ENCODE assay signal across 11 cellular contexts in the genomic region with DNA sequence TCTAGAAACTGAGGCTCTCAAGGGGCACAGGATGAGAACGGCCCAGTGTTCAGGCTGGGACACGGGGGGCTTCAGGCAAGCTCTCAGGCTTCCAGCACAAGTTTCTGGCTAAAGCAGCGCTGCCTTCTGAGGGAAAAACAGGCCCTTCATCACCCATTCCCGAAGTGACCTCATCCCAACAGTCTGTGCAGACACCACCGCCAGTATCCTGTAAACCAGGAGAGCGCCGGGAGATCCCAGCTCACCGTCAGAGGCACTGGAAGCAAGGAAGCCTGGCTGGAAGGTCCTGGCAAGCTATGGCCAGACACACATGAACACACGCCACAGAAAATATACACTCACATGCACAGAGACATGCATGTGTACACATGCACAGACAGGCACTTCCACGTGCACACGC. TPM values are rescaled to one million over a fixed set of nuclear protein-coding genes. Genes with fewer than 3 reads are reported as not detected.
A peak's percentile ranks its signal among the peaks of the same experiment; 100 is the strongest.
DNase-seq lines count a peak whose midpoint lies in the region; ATAC-seq, FAIRE-seq and TF ChIP-seq lines count a peak whose summit lies in the region.
"Had no signal": no experiment of that assay in that cellular context is flagged by ENCODE, and none has a peak within 500 bp of the region (broad histone marks: within the 10 kb centered on the region; RNA-seq: fewer than 3 reads in every experiment).

No MANE protein-coding gene starts in this region.

- CTCF ChIA-PET in K562 (lab: Yijun Ruan, JAX; ENCODE audit: low intra/inter-chr PET ratio), result no interaction called here

- H3K4me2 ChIP-seq in K562 (ENCODE audit: insufficient read depth, low read length), result peak overlapping the region; percentile 33; the same call in 1 of the 2 replicates

- TF ChIP-seq EP300 in K562 (IDR thresholded peaks at IDR 0.05; ENCODE audit: low read length), result no peak
- no peak for TF ChIP-seq EP300 in transverse colon (IDR thresholded peaks at IDR 0.05; ENCODE audit: low read depth)

- ATAC-seq in left ventricle myocardium superior (no peak), K562 (no peak), lung (ENCODE audit: insufficient read depth, low FRiP score) (no peak)
- ATAC-seq: foreskin keratinocyte had no signal

- intact Hi-C loops in left ventricle myocardium inferior (cut with micrococcal nuclease), result no loop called here
- intact Hi-C loops in left ventricle myocardium superior (cut with micrococcal nuclease), result no loop called here
- intact Hi-C loops in K562 (cut with micrococcal nuclease), result no loop called here
- intact Hi-C loops in transverse colon (cut with DNase I; ENCODE audit: low total_unique reads), result no loop called here

- no peak for FAIRE-seq in K562 (lab: Jason Lieb, UNC)
- FAIRE-seq: bronchial epithelial cell had no signal

- H2AFZ ChIP-seq in K562 (ENCODE audit: low read depth, low read length), result no peak overlapping the region

- no peaks in the 10 kb centered on the region for H3K9me1 ChIP-seq in K562 (ENCODE audit: control insufficient read depth, insufficient read depth, low read length)

- H3K9ac ChIP-seq in K562 (ENCODE audit: insufficient read depth in 1 of 2, low read depth in 2 of 2, low read length in 2 of 2), result no peak overlapping the region; a peak in 1 of 4 replicates

- peaks cover 15% of the 10 kb centered on the region; the same call in 1 of the 2 replicates for H4K20me1 ChIP-seq in K562 (replicated peaks; ENCODE audit: control insufficient read depth, insufficient read depth, low read length)

- H3K27me3 ChIP-seq in left ventricle myocardium inferior (ENCODE audit: low read depth) (no peaks in the 10 kb centered on the region), K562 (ENCODE audit: control insufficient read depth in 2 of 2, insufficient read depth in 2 of 2, low read length in 2 of 2) (peaks cover 6 to 26% of the 10 kb centered on the region in 2 experiments; a peak in 4 of 5 replicates), lung (ENCODE audit: control insufficient read depth, insufficient read depth) (no peaks in the 10 kb centered on the region), transverse colon (no peaks in the 10 kb centered on the region)

- 50% methylated on average over 11 of the region's 11 CpGs for WGBS in K562 (ENCODE audit: insufficient coverage, low coverage, missing lambda C conversion rate)
- 72% methylated on average over 11 of the region's 11 CpGs for WGBS in lung, 2 donors
- WGBS in transverse colon (ENCODE audit: low coverage in 1 of 2), 2 donors, result 57 to 80% methylated on average over 1 to 11 of the region's 11 CpGs

- peak overlapping the region; percentile 98 for H3K27ac ChIP-seq in left ventricle myocardium inferior (replicated peaks)
- H3K27ac ChIP-seq in K562 (ENCODE audit: extremely low read depth, low read depth, low read length), result no peak overlapping the region
- H3K27ac ChIP-seq in lung (ENCODE audit: low read depth in 1 of 2, low read length in 1 of 2), result peak overlapping the region; percentile 20 to 86
- H3K27ac ChIP-seq in transverse colon, result peak overlapping the region; percentile 81 to 94 (median 94)
- H3K27ac ChIP-seq: foreskin keratinocyte had no signal

- TF ChIP-seq RAD21 in K562 (CRISPR knock-in tag; conservative IDR thresholded peaks at IDR 0.05 in 1 of 2, IDR thresholded peaks at IDR 0.05 in 1 of 2), result no peak

- BruUV-seq in K562 (replicated peaks; lab: Mats Ljungman, UMichigan), result no TSS peak

- H3K9me3 ChIP-seq in left ventricle myocardium inferior (replicated peaks) (no peaks in the 10 kb centered on the region), K562 (replicated peaks; ENCODE audit: control insufficient read depth, insufficient read depth, low read depth, low read length) (no peaks in the 10 kb centered on the region), lung (ENCODE audit: control insufficient read depth in 2 of 2, insufficient read depth in 1 of 2, low read length in 1 of 2) (no peaks in the 10 kb centered on the region), transverse colon (no peaks in the 10 kb centered on the region)

- POLR2A ChIA-PET in K562 (lab: Yijun Ruan, JAX), result no interaction called here

- no peaks in the 10 kb centered on the region for H3K79me2 ChIP-seq in K562 (ENCODE audit: control insufficient read depth, insufficient read depth, low read length)

- H3K36me3 ChIP-seq in left ventricle myocardium inferior (peaks cover 9% of the 10 kb centered on the region), K562 (ENCODE audit: control insufficient read depth, insufficient read depth, low read length) (no peaks in the 10 kb centered on the region), lung (ENCODE audit: control insufficient read depth in 2 of 2, insufficient read depth in 2 of 2, low read length in 2 of 2) (no peaks in the 10 kb centered on the region), transverse colon (no peaks in the 10 kb centered on the region)

- DNase-seq in left ventricle myocardium inferior, result no peak
- no peak for DNase-seq in left ventricle myocardium superior
- DNase-seq in K562 (ENCODE audit: extremely low read depth in 1 of 4, low spot score in 3 of 4), result no peak
- DNase-seq in lung (ENCODE audit: low spot score), result no peak
- DNase-seq in transverse colon, result no peak
- no peak for DNase-seq in SK-N-DZ (ENCODE audit: low spot score)
- DNase-seq in NCI-H1048 (lab: John Stamatoyannopoulos, UW), result no peak
- DNase-seq in SKM-1 (lab: John Stamatoyannopoulos, UW; ENCODE audit: unreplicated experiment), result no peak
- DNase-seq: foreskin keratinocyte, SHP77 had no signal

- TF ChIP-seq CTCF in left ventricle myocardium inferior (IDR thresholded peaks at IDR 0.05; ENCODE audit: borderline replicate concordance) (no peak), K562 (IDR thresholded peaks at IDR 0.05 in 2 of 3, conservative IDR thresholded peaks at IDR 0.05 in 1 of 3; ENCODE audit: insufficient read depth in 2 of 3, low read depth in 1 of 3, low read length in 3 of 3) (no peak), lung (IDR thresholded peaks at IDR 0.05; ENCODE audit: control extremely low read depth, extremely low read depth) (no peak), transverse colon (IDR thresholded peaks at IDR 0.05) (no peak)

- H3K4me1 ChIP-seq in left ventricle myocardium inferior (peaks cover 96% of the 10 kb centered on the region), K562 (replicated peaks in 1 of 2; ENCODE audit: control insufficient read depth in 2 of 2, insufficient read depth in 2 of 2, low read length in 2 of 2) (peaks cover 50 to 96% of the 10 kb centered on the region in 2 experiments; a peak in 4 of 5 replicates), lung (ENCODE audit: control insufficient read depth in 2 of 2, insufficient read depth in 2 of 2, low read length in 2 of 2) (peaks cover 21 to 51% of the 10 kb centered on the region in 2 donors), transverse colon (peaks cover 52 to 78% (median 66%) of the 10 kb centered on the region in 4 donors)
- H3K4me1 ChIP-seq: foreskin keratinocyte had no signal

- H3K4me3 ChIP-seq in left ventricle myocardium inferior, result peak overlapping the region; percentile 58
- H3K4me3 ChIP-seq in K562, result no peak overlapping the region
- H3K4me3 ChIP-seq in lung, result no peak overlapping the region
- no peak overlapping the region for H3K4me3 ChIP-seq in transverse colon

- TF ChIP-seq POLR2A in K562 (conservative IDR thresholded peaks at IDR 0.05), result no peak
- no peak for TF ChIP-seq POLR2A in transverse colon (IDR thresholded peaks at IDR 0.05)

- in situ Hi-C loops in K562 (cut with MboI), result no loop called here
- in situ Hi-C loops in transverse colon (cut with MboI; ENCODE audit: low pct_ligation_motif_present in 1 of 4, low pct_unique_long_range_greater_than_20kb in 1 of 4, low sequenced_read_pairs in 3 of 4), result no loop called here

RNA-seq across cellular contexts. Expression of a gene that starts 8.8 kb away (rescaled TPM):
- total RNA-seq in left ventricle myocardium inferior (140 TPM), left ventricle myocardium superior (230 TPM), K562 (2014; rRNA removed) (1.1 and 1.3 TPM in 2 replicates), K562 (2014; rRNA removed; fragmentation: Illumina TruSeq; extraction: Trizol) (0.11 and 0.22 TPM in 2 replicates), K562 (2015; rRNA removed; fragmentation: Illumina TruSeq; extraction: Trizol) (0.51 and 0.53 TPM in 2 replicates), K562 (2021) (1.8 and 1.9 TPM in 2 replicates), lung (10 to 100 TPM; 42.8 to 50.4 TPM), transverse colon (100 to 1,000 TPM in 1 of 4 donors, 10 to 100 TPM in 3; 60.7 to 144 (median 61.4) TPM)
- 13.6 and 46.2 TPM in 2 replicates for total RNA-seq in K562 (2011; cell fraction: chromatin; rRNA removed; ENCODE audit: low replicate concordance)
- 15.9 and 26.2 TPM in 2 replicates for total RNA-seq in K562 (2011; cell fraction: nucleolus; rRNA removed)
- 8.9 and 10.9 TPM in 2 replicates for total RNA-seq in K562 (2011; cell fraction: nucleoplasm; rRNA removed)
- polyA plus RNA-seq in K562 (2011; rRNA removed) (3.1 and 15.7 TPM in 2 replicates), K562 (2014; fragmentation: Illumina TruSeq; extraction: Trizol) (0.56 and 0.83 TPM in 2 replicates), K562 (2014; fragmentation: Nextera tagmentation; extraction: Ambion mirVana) (under 1 TPM; 0.01 to 0.04 TPM), K562 (2014; rRNA removed) (0.73 and 1.0 TPM in 2 replicates), lung (10 to 100 TPM; 14.8 to 36.9 TPM)
- 5.3 and 11.3 TPM in 2 replicates for polyA plus RNA-seq in K562 (2011; cell fraction: cytosol; rRNA removed)
- polyA plus RNA-seq in K562 (2011; cell fraction: nucleus; rRNA removed), result 55.8 and 115 TPM in 2 replicates
- polyA plus RNA-seq in K562 (2012), result 1.2 and 3.8 TPM in 2 replicates
- polyA minus RNA-seq in K562 (2011; rRNA and poly(A)+ RNA removed), result 2.5 and 9.1 TPM in 2 replicates
- polyA minus RNA-seq in K562 (2011; cell fraction: cytosol; rRNA and poly(A)+ RNA removed), result 5.9 and 21.7 TPM in 2 replicates
- 13.1 and 36.8 TPM in 2 replicates for polyA minus RNA-seq in K562 (2011; cell fraction: nucleus; rRNA and poly(A)+ RNA removed)
- 0.28 and 0.56 TPM in 2 replicates for polyA plus RNA-seq in SK-N-DZ (2014; cell fraction: cytosol; rRNA removed)
- 0.99 and 6.8 TPM in 2 replicates for polyA plus RNA-seq in SK-N-DZ (2014; cell fraction: nucleus; rRNA removed)
